ENCODE assay signal across 12 cellular contexts in genomic region chr10:30747633-30748032, GRCh38.
DNase-seq lines count a peak whose midpoint lies in the region; ATAC-seq and TF ChIP-seq lines count a peak whose summit lies in the region.
"Had no signal": no experiment of that assay in that cellular context is flagged by ENCODE, and none has a peak within 500 bp of the region (broad histone marks: within the 10 kb centered on the region; RNA-seq: fewer than 3 reads in every experiment).

No MANE protein-coding gene starts in this region.

- no peak overlapping the region for H3K4me3 Mint-ChIP-seq in activated CD8-positive, alpha-beta memory T cell treated with anti-CD3 and anti-CD28 coated beads, Interleukin-2, amount 10 ng/mL, durations not matched to agents 7 days and 5 days
- no peak overlapping the region for H3K4me3 Mint-ChIP-seq in T-helper 1 cell treated with Interleukin-12 subunit alpha and Interleukin-12 subunit beta and Interleukin-4 antibody, amounts not matched to agents 30 μg/mL and 1 μg/mL, for 36 hours

- DNase-seq in activated CD8-positive, alpha-beta memory T cell treated with anti-CD3 and anti-CD28 coated beads, Interleukin-2, amount 10 ng/mL, durations not matched to agents 7 days and 5 days: peak; percentile 81
- DNase-seq in activated CD8-positive, alpha-beta memory T cell treated with anti-CD3 and anti-CD28 coated beads for 24 hours: no peak
- DNase-seq in choroid plexus epithelial cell (ENCODE audit: low read depth) (peak; percentile 18), occipital lobe (lab: John Stamatoyannopoulos, UW) (no peak), globus pallidus (ENCODE audit: low spot score) (no peak), DMS53 (lab: John Stamatoyannopoulos, UW) (no peak)
- DNase-seq in stimulated activated CD4-positive, alpha-beta T cell treated with anti-CD3 and anti-CD28 coated beads, Interleukin-4, amount 100 ng/mL, for 24 hours: peak; percentile 67
- DNase-seq: effector CD4-positive, alpha-beta T cell; left cardiac atrium; NCI-H1048; ovary had no signal

- H3K36me3 Mint-ChIP-seq in activated CD8-positive, alpha-beta memory T cell treated with anti-CD3 and anti-CD28 coated beads, Interleukin-2, amount 10 ng/mL, durations not matched to agents 7 days and 5 days: peaks cover 4% of the 10 kb centered on the region
- no peaks in the 10 kb centered on the region for H3K36me3 Mint-ChIP-seq in T-helper 1 cell treated with Interleukin-12 subunit alpha and Interleukin-12 subunit beta and Interleukin-4 antibody, amounts not matched to agents 30 μg/mL and 1 μg/mL, for 36 hours (ENCODE audit: low read depth)

- no peak overlapping the region for H3K4me3 ChIP-seq in choroid plexus epithelial cell (ENCODE audit: low read depth, low read length)
- H3K4me3 ChIP-seq: ovary had no signal

- H3K9me3 Mint-ChIP-seq in activated CD8-positive, alpha-beta memory T cell treated with anti-CD3 and anti-CD28 coated beads, Interleukin-2, amount 10 ng/mL, durations not matched to agents 7 days and 5 days (ENCODE audit: low read depth): no peaks in the 10 kb centered on the region
- no peaks in the 10 kb centered on the region for H3K9me3 Mint-ChIP-seq in T-helper 1 cell treated with Interleukin-12 subunit alpha and Interleukin-12 subunit beta and Interleukin-4 antibody, amounts not matched to agents 30 μg/mL and 1 μg/mL, for 36 hours

- CTCF ChIA-PET in activated CD8-positive, alpha-beta memory T cell treated with anti-CD3 and anti-CD28 coated beads, Interleukin-2, amount 10 ng/mL, durations not matched to agents 7 days and 5 days (lab: Charles Lee): interaction anchor here (1.0 to 6.2 kb wide), 4 partner anchors 12 to 284 kb away, joined by 3 to 104 read pairs (median 6); partner anchors contain the start of gene ZNF438

- H3K27me3 Mint-ChIP-seq in activated CD8-positive, alpha-beta memory T cell treated with anti-CD3 and anti-CD28 coated beads, Interleukin-2, amount 10 ng/mL, durations not matched to agents 7 days and 5 days: no peaks in the 10 kb centered on the region
- no peaks in the 10 kb centered on the region for H3K27me3 Mint-ChIP-seq in T-helper 1 cell treated with Interleukin-12 subunit alpha and Interleukin-12 subunit beta and Interleukin-4 antibody, amounts not matched to agents 30 μg/mL and 1 μg/mL, for 36 hours (ENCODE audit: low read depth)

- ATAC-seq in activated CD8-positive, alpha-beta memory T cell treated with anti-CD3 and anti-CD28 coated beads, Interleukin-2, amount 10 ng/mL, durations not matched to agents 7 days and 5 days: peak; percentile 60

- H3K4me1 Mint-ChIP-seq in activated CD8-positive, alpha-beta memory T cell treated with anti-CD3 and anti-CD28 coated beads, Interleukin-2, amount 10 ng/mL, durations not matched to agents 7 days and 5 days: peaks cover 74% of the 10 kb centered on the region
- peaks cover 46% of the 10 kb centered on the region for H3K4me1 Mint-ChIP-seq in T-helper 1 cell treated with Interleukin-12 subunit alpha and Interleukin-12 subunit beta and Interleukin-4 antibody, amounts not matched to agents 30 μg/mL and 1 μg/mL, for 36 hours (ENCODE audit: low read depth)

- TF ChIP-seq CTCF in choroid plexus epithelial cell (conservative IDR thresholded peaks at IDR 0.05; ENCODE audit: low read depth, low read length): no peak

- H3K27ac Mint-ChIP-seq in activated CD8-positive, alpha-beta memory T cell treated with anti-CD3 and anti-CD28 coated beads, Interleukin-2, amount 10 ng/mL, durations not matched to agents 7 days and 5 days: peak overlapping the region; percentile 71
- peak overlapping the region; percentile 63 for H3K27ac Mint-ChIP-seq in T-helper 1 cell treated with Interleukin-12 subunit alpha and Interleukin-12 subunit beta and Interleukin-4 antibody, amounts not matched to agents 30 μg/mL and 1 μg/mL, for 36 hours

Comparison
In these comparisons a context has a peak if more than half of its experiments do, and no peak if none do; other contexts are left out.
1. DNase-seq: peak in activated CD8-positive, alpha-beta memory T cell treated with anti-CD3 and anti-CD28 coated beads, Interleukin-2, amount 10 ng/mL, durations not matched to agents 7 days and 5 days (single experiment), choroid plexus epithelial cell (single experiment) and stimulated activated CD4-positive, alpha-beta T cell treated with anti-CD3 and anti-CD28 coated beads, Interleukin-4, amount 100 ng/mL, for 24 hours (single experiment); none in activated CD8-positive, alpha-beta memory T cell treated with anti-CD3 and anti-CD28 coated beads for 24 hours (single experiment), occipital lobe (single experiment), globus pallidus (single experiment) and DMS53 (single experiment).